ENCODE assay signal across 8 cellular contexts in genomic region chr6:113859349-113860164, GRCh38. TPM values are rescaled to one million over a fixed set of nuclear protein-coding genes. Genes with fewer than 3 reads are reported as not detected.
DNase-seq lines count a peak whose midpoint lies in the region; ATAC-seq and TF ChIP-seq lines count a peak whose summit lies in the region.

No MANE protein-coding gene starts in this region.

- no peak for TF ChIP-seq CTCF in BJ (IDR thresholded peaks at IDR 0.05; ENCODE audit: insufficient read depth, low read depth, low read length)
- no peak for TF ChIP-seq CTCF in HCT116 (IDR thresholded peaks at IDR 0.05 in 2 of 3, conservative IDR thresholded peaks at IDR 0.05 in 1 of 3; ENCODE audit: borderline replicate concordance in 1 of 3, insufficient read depth in 1 of 3, low read depth in 2 of 3, low read length in 2 of 3)
- peak in 1 of 12 donors; percentile 11 for TF ChIP-seq CTCF in heart left ventricle (IDR thresholded peaks at IDR 0.05)
- TF ChIP-seq CTCF in ovary (IDR thresholded peaks at IDR 0.05), result no peak

- ATAC-seq in HCT116 (no peak), heart left ventricle (peak in 3 of 4 donors; percentile 3 to 7 (median 4)), GM19351 (IDR thresholded peaks at IDR 0.05; ENCODE audit: unreplicated experiment) (no peak), HG03025 (IDR thresholded peaks at IDR 0.05; ENCODE audit: low FRiP score, unreplicated experiment) (no peak)
- ATAC-seq in stimulated activated effector memory CD8-positive, alpha-beta T cell treated with anti-CD3 and anti-CD28 coated beads, Interleukin-12 subunit alpha, Interleukin-12 subunit beta, amount 100 ng/mL, for 72 hours, result no peak

- H3K4me3 ChIP-seq in BJ (ENCODE audit: low read depth, low read length) (peak overlapping the region; percentile 89), HCT116 (replicated peaks in 1 of 2; ENCODE audit: low read depth in 1 of 2, low read length in 2 of 2) (peak overlapping the region; percentile 62 to 98), heart left ventricle (peak overlapping the region; percentile 59 to 91 (median 70)), ovary (peak overlapping the region; percentile 72)

- peak overlapping the region; percentile 53 for H3K4me3 Mint-ChIP-seq in activated naive CD8-positive, alpha-beta T cell treated with anti-CD3 and anti-CD28 coated beads for 36 hours
- H3K4me3 Mint-ChIP-seq in stimulated activated effector memory CD8-positive, alpha-beta T cell treated with anti-CD3 and anti-CD28 coated beads, Interleukin-12 subunit alpha, Interleukin-12 subunit beta, amount 100 ng/mL, for 72 hours, result no peak overlapping the region

- H4K20me1 ChIP-seq in HCT116 (ENCODE audit: insufficient read depth), result no peaks in the 10 kb centered on the region; the same call in 1 of the 2 replicates

- intact Hi-C loops in HCT116 (cut with micrococcal nuclease), result loop anchor here (5.0 kb wide), 3 partner anchors 227 to 507 kb away; no protein-coding TSS in a partner anchor
- intact Hi-C loops in heart left ventricle (cut with DNase I), result loop anchor here (1.0 to 10.0 kb wide), 26 partner anchors 19 to 1079 kb away; no protein-coding TSS in a partner anchor
- intact Hi-C loops in ovary (cut with DNase I), result no loop called here

- RAD21 ChIA-PET in HCT116 (lab: Charles Lee; ENCODE audit: low non-redundant PET in 1 of 2, low total read pairs in 2 of 2, uncharacterized antibody in 2 of 2, unreplicated experiment in 2 of 2), result interaction anchor here (0.6 to 1.2 kb wide), 3 partner anchors 192 to 553 kb away, joined by 3 to 6 read pairs (median 3); no protein-coding TSS in a partner anchor

- peak overlapping the region; percentile 79; the same call in 1 of the 2 replicates for H3K27ac ChIP-seq in HCT116 (ENCODE audit: low read depth, low read length)
- peak overlapping the region; percentile 85 to 96 (median 92) for H3K27ac ChIP-seq in heart left ventricle
- H3K27ac ChIP-seq in ovary, result peak overlapping the region; percentile 95 to 96

- no TSS peak for BruUV-seq in HCT116 (replicated peaks; lab: Mats Ljungman, UMichigan)

- H3K4me1 ChIP-seq in HCT116 (ENCODE audit: control insufficient read depth in 1 of 2, insufficient read depth in 2 of 2, low read length in 2 of 2) (peaks cover 7 to 21% of the 10 kb centered on the region in 2 experiments; a peak in 3 of 4 replicates), heart left ventricle (peaks cover 0 to 38% (median 10%) of the 10 kb centered on the region in 12 donors), ovary (ENCODE audit: insufficient read depth) (peaks cover under 1% of the 10 kb centered on the region)

- H3K9ac ChIP-seq in HCT116 (ENCODE audit: low read length), result peak overlapping the region; percentile 99

- TF ChIP-seq EP300 in ovary (IDR thresholded peaks at IDR 0.05), result no peak

- H3K36me3 ChIP-seq in BJ (ENCODE audit: control insufficient read depth, insufficient read depth, low read length) (peaks cover 5% of the 10 kb centered on the region), HCT116 (ENCODE audit: control insufficient read depth in 1 of 2, insufficient read depth in 2 of 2, low read length in 2 of 2) (peaks cover 0 to 10% of the 10 kb centered on the region in 2 experiments; a peak in 3 of 4 replicates), heart left ventricle (peaks cover 0 to 15% (median 0%) of the 10 kb centered on the region in 9 donors), ovary (no peaks in the 10 kb centered on the region)

- no peak for TF ChIP-seq RAD21 in HCT116 (IDR thresholded peaks at IDR 0.05; ENCODE audit: low read depth)

- WGBS in heart left ventricle, 4 donors, result 1 to 12% (median 7%) methylated on average over 31 to 87 of the region's 87 CpGs
- WGBS in ovary, 3 donors, result 4 to 19% (median 11%) methylated on average over 49 to 87 of the region's 87 CpGs

- no peak overlapping the region for H3K27ac Mint-ChIP-seq in activated naive CD8-positive, alpha-beta T cell treated with anti-CD3 and anti-CD28 coated beads for 36 hours
- no peak overlapping the region for H3K27ac Mint-ChIP-seq in stimulated activated effector memory CD8-positive, alpha-beta T cell treated with anti-CD3 and anti-CD28 coated beads, Interleukin-12 subunit alpha, Interleukin-12 subunit beta, amount 100 ng/mL, for 72 hours

- peaks cover 29% of the 10 kb centered on the region for H3K27me3 Mint-ChIP-seq in activated naive CD8-positive, alpha-beta T cell treated with anti-CD3 and anti-CD28 coated beads for 36 hours

- no peak overlapping the region for H2AFZ ChIP-seq in HCT116 (ENCODE audit: low read depth, low read length, poor library complexity, severe bottlenecking)

- H3K4me2 ChIP-seq in HCT116 (ENCODE audit: low read length), result peak overlapping the region; percentile 99

- H3K9me3 ChIP-seq in HCT116 (ENCODE audit: control insufficient read depth in 1 of 2, insufficient read depth in 1 of 2, low read depth in 1 of 2, low read length in 2 of 2) (no peaks in the 10 kb centered on the region), heart left ventricle (no peaks in the 10 kb centered on the region), ovary (no peaks in the 10 kb centered on the region)

- DNase-seq in BJ (ENCODE audit: low read depth) (no peak), HCT116 (ENCODE audit: low read depth, low spot score) (no peak), heart left ventricle (peak; percentile 35 to 65 (median 44)), ovary (peak in 4 of 5 donors; percentile 50 to 72 (median 60))
- DNase-seq in activated naive CD8-positive, alpha-beta T cell treated with anti-CD3 and anti-CD28 coated beads for 36 hours, result no peak
- DNase-seq in stimulated activated effector memory CD8-positive, alpha-beta T cell treated with anti-CD3 and anti-CD28 coated beads, Interleukin-12 subunit alpha, Interleukin-12 subunit beta, amount 100 ng/mL, for 72 hours (ENCODE audit: low spot score in 2 of 2), result no peak

- H3K9me2 ChIP-seq in HCT116 (ENCODE audit: insufficient read depth), result no peaks in the 10 kb centered on the region

- CTCF ChIA-PET in BJ (lab: Yijun Ruan, JAX), result interaction anchor here (0.6 to 2.6 kb wide), 41 partner anchors 9 to 1080 kb away, joined by 3 to 10 read pairs (median 4); no protein-coding TSS in a partner anchor
- CTCF ChIA-PET in HCT116 (lab: Charles Lee), result interaction anchor here (1.0 to 1.8 kb wide), 15 partner anchors 15 to 1080 kb away, joined by 3 to 17 read pairs (median 4); no protein-coding TSS in a partner anchor

- no peaks in the 10 kb centered on the region for H3K27me3 ChIP-seq in BJ (ENCODE audit: control insufficient read depth, insufficient read depth, low read length)
- no peaks in the 10 kb centered on the region for H3K27me3 ChIP-seq in HCT116 (ENCODE audit: insufficient read depth, low read length)
- peaks cover 0 to 15% (median 0%) of the 10 kb centered on the region in 9 donors for H3K27me3 ChIP-seq in heart left ventricle
- H3K27me3 ChIP-seq in ovary, result no peaks in the 10 kb centered on the region

- TF ChIP-seq POLR2A in HCT116 (IDR thresholded peaks at IDR 0.05; ENCODE audit: borderline replicate concordance, extremely low read depth, insufficient read depth, insufficient read length) (no peak), heart left ventricle (IDR thresholded peaks at IDR 0.05) (no peak), ovary (IDR thresholded peaks at IDR 0.05) (no peak)

- H3K79me2 ChIP-seq in HCT116 (ENCODE audit: insufficient read depth, low read length), result peaks cover 40% of the 10 kb centered on the region

- no peaks in the 10 kb centered on the region for H3K9me3 Mint-ChIP-seq in activated naive CD8-positive, alpha-beta T cell treated with anti-CD3 and anti-CD28 coated beads for 36 hours
- H3K9me3 Mint-ChIP-seq in stimulated activated effector memory CD8-positive, alpha-beta T cell treated with anti-CD3 and anti-CD28 coated beads, Interleukin-12 subunit alpha, Interleukin-12 subunit beta, amount 100 ng/mL, for 72 hours, result peaks cover 7% of the 10 kb centered on the region

- POLR2A ChIA-PET in BJ (lab: Charles Lee), result interaction anchor here (0.7 to 0.8 kb wide), 3 partner anchors 50 to 677 kb away, joined by 3 read pairs; no protein-coding TSS in a partner anchor
- POLR2A ChIA-PET in HCT116 (lab: Charles Lee), result interaction anchor here (1.0 to 1.2 kb wide), 5 partner anchors 20 to 1080 kb away, joined by 3 to 4 read pairs (median 4); no protein-coding TSS in a partner anchor

- peaks cover 10% of the 10 kb centered on the region for H3K4me1 Mint-ChIP-seq in activated naive CD8-positive, alpha-beta T cell treated with anti-CD3 and anti-CD28 coated beads for 36 hours
- peaks cover 17% of the 10 kb centered on the region for H3K4me1 Mint-ChIP-seq in stimulated activated effector memory CD8-positive, alpha-beta T cell treated with anti-CD3 and anti-CD28 coated beads, Interleukin-12 subunit alpha, Interleukin-12 subunit beta, amount 100 ng/mL, for 72 hours

- H3K36me3 Mint-ChIP-seq in activated naive CD8-positive, alpha-beta T cell treated with anti-CD3 and anti-CD28 coated beads for 36 hours, result no peaks in the 10 kb centered on the region
- H3K36me3 Mint-ChIP-seq in stimulated activated effector memory CD8-positive, alpha-beta T cell treated with anti-CD3 and anti-CD28 coated beads, Interleukin-12 subunit alpha, Interleukin-12 subunit beta, amount 100 ng/mL, for 72 hours, result peaks cover 12% of the 10 kb centered on the region

TF ChIP-seq in HCT116, 20 proteins besides CTCF, POLR2A, EP300 and RAD21 (continues in another document):
- TF ChIP-seq EZH2phosphoT487 (IDR thresholded peaks at IDR 0.05; ENCODE audit: borderline replicate concordance), result no peak
- no peak for TF ChIP-seq TCF7L2 (IDR thresholded peaks at IDR 0.05; ENCODE audit: borderline replicate concordance, extremely low read depth, insufficient read depth, insufficient read length)

RNA-seq across cellular contexts. Expression of gene MARCKS, which starts 2.4 kb away (rescaled TPM):
- polyA plus RNA-seq in BJ (2011; rRNA removed) (47.0 and 118 TPM in 2 replicates), heart left ventricle (10 to 100 TPM in 1 of 2 donors, 1 to 10 TPM in 1; 5.1 to 10.4 TPM), ovary (10 to 100 TPM; 29.1 to 53.5 TPM)
- 44.7 and 50.6 TPM in 2 replicates for polyA minus RNA-seq in BJ (2011; rRNA and poly(A)+ RNA removed)
- total RNA-seq in HCT116 (2021; ENCODE audit: unreplicated experiment) (25.7 TPM), heart left ventricle (10 to 100 TPM; 11.0 to 93.3 (median 20.0) TPM), ovary (100 to 1,000 TPM in 1 of 7 donors, 10 to 100 TPM in 6; 52.1 to 106 (median 67.4) TPM)
- polyA plus RNA-seq in HCT116 (2012), result 3.5 and 5.7 TPM in 2 replicates
- total RNA-seq in activated naive CD8-positive, alpha-beta T cell treated with anti-CD3 and anti-CD28 coated beads for 36 hours, result under 1 TPM; 0.62 to 0.70 TPM

Comparison
In these comparisons a context has a peak if more than half of its experiments do, and no peak if none do; other contexts are left out.
1. DNase-seq: peak in heart left ventricle (5 of 5) and ovary (4 of 5); none in BJ (single experiment), HCT116 (single experiment), activated naive CD8-positive, alpha-beta T cell treated with anti-CD3 and anti-CD28 coated beads for 36 hours (single experiment) and stimulated activated effector memory CD8-positive, alpha-beta T cell treated with anti-CD3 and anti-CD28 coated beads, Interleukin-12 subunit alpha, Interleukin-12 subunit beta, amount 100 ng/mL, for 72 hours (0 of 2).
2. ATAC-seq: peak in heart left ventricle (3 of 4); none in HCT116 (single experiment), stimulated activated effector memory CD8-positive, alpha-beta T cell treated with anti-CD3 and anti-CD28 coated beads, Interleukin-12 subunit alpha, Interleukin-12 subunit beta, amount 100 ng/mL, for 72 hours (single experiment), GM19351 (single experiment) and HG03025 (single experiment).
3. RNA of gene MARCKS, which starts 2.4 kb away (total RNA-seq): 52.1 to 106 TPM in ovary, 25.7 TPM in HCT116 (single experiment) and 11.0 to 93.3 TPM in heart left ventricle; 0.62 to 0.70 TPM in activated naive CD8-positive, alpha-beta T cell treated with anti-CD3 and anti-CD28 coated beads for 36 hours; every median in the first group is over 4 times any median in the second.
4. intact Hi-C loops: an anchor here in HCT116 (5.0 kb wide) and heart left ventricle (1.0 to 10.0 kb wide); none called in ovary.
5. Peak in every context shown above with its lines, with median percentiles within 50 percentile points of each other: H3K4me3 ChIP-seq and H3K27ac ChIP-seq.